Comparison of ENCODE assay signal across 1 cellular context in the genomic region with DNA sequence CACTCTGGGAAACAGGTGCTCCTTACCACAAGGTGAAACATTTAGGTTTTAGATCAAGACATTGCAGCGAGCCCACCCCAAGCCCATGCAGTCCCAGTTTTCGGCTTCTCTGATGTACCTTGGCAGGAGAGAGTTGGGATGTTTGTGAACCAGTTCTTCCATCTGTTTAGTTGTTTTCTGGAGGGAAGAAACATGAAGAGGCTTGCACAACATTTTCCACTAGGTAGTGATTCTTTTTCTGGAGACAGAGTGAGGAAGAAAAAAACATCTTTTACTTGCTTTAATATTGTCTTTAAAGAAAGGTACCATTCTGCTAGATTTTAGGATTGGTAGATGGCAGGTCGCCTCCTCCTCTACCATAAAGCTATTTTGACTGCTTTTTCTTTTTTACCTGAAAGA.
TF ChIP-seq lines count a peak whose summit lies in the region.

No MANE protein-coding gene starts in this region.

TF ChIP-seq in SK-N-SH, 30 proteins besides CTCF, POLR2A, EP300 and RAD21 (continued from another document):
- TF ChIP-seq REST (IDR thresholded peaks at IDR 0.05; ENCODE audit: low read depth, low read length) (no peak), CHD2 (IDR thresholded peaks at IDR 0.05; ENCODE audit: low read length, partially characterized antibody) (no peak), JUND (IDR thresholded peaks at IDR 0.05) (no peak), FOXJ3 (CRISPR knock-in tag; IDR thresholded peaks at IDR 0.05) (no peak), FOXM1 (IDR thresholded peaks at IDR 0.05; ENCODE audit: low read depth) (no peak), GATA2 (CRISPR knock-in tag; IDR thresholded peaks at IDR 0.05) (no peak), MEF2A (IDR thresholded peaks at IDR 0.05; ENCODE audit: borderline replicate concordance, low read depth) (no peak), ELF1 (IDR thresholded peaks at IDR 0.05) (no peak), TCF12 (IDR thresholded peaks at IDR 0.05) (no peak)
- TF ChIP-seq, protein P1, sequence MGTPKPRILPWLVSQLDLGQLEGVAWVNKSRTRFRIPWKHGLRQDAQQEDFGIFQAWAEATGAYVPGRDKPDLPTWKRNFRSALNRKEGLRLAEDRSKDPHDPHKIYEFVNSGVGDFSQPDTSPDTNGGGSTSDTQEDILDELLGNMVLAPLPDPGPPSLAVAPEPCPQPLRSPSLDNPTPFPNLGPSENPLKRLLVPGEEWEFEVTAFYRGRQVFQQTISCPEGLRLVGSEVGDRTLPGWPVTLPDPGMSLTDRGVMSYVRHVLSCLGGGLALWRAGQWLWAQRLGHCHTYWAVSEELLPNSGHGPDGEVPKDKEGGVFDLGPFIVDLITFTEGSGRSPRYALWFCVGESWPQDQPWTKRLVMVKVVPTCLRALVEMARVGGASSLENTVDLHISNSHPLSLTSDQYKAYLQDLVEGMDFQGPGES (IDR thresholded peaks at IDR 0.05; ENCODE audit: low read depth, low read length): no peak
